37 cellular contexts compared by ENCODE assay signal in the genomic region with DNA sequence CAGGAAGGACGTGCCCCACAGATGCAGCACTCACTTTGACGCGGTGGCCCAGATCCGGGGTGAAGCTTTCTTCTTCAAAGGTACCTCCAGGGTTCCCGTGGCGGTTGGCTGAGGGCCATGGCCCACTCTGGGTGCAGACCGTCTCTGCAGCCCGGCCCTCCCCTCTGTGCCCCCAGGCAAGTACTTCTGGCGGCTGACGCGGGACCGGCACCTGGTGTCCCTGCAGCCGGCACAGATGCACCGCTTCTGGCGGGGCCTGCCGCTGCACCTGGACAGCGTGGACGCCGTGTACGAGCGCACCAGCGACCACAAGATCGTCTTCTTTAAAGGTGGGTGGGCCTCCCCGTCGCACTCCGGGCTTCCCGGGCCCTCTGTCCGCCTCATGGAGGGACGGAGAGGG.
"Had no signal": no experiment of that assay in that cellular context is flagged by ENCODE, and none has a peak within 500 bp of the region (broad histone marks: within the 10 kb centered on the region; RNA-seq: fewer than 3 reads in every experiment).

No MANE protein-coding gene starts in this region.

- H3K4me3 Mint-ChIP-seq: activated CD4-positive, alpha-beta memory T cell treated with anti-CD3 and anti-CD28 coated beads, Interleukin-2, amount 10 ng/mL, durations not matched to agents 7 days and 5 days; activated CD8-positive, alpha-beta memory T cell treated with anti-CD3 and anti-CD28 coated beads, Interleukin-2, amount 10 ng/mL, durations not matched to agents 7 days and 5 days; activated naive CD8-positive, alpha-beta T cell treated with anti-CD3 and anti-CD28 coated beads for 36 hours; central memory CD8-positive, alpha-beta T cell had no signal

- H3K4me1 Mint-ChIP-seq: activated naive CD8-positive, alpha-beta T cell treated with anti-CD3 and anti-CD28 coated beads for 36 hours; central memory CD8-positive, alpha-beta T cell had no signal

- H3K27ac ChIP-seq: ascending aorta, cardiac muscle cell, coronary artery, Peyer's patch, RWPE1, SJCRH30, SK-N-MC, WERI-Rb-1 had no signal

- H3K27me3 Mint-ChIP-seq: activated CD4-positive, alpha-beta memory T cell treated with anti-CD3 and anti-CD28 coated beads, Interleukin-2, amount 10 ng/mL, durations not matched to agents 7 days and 5 days; activated CD8-positive, alpha-beta memory T cell treated with anti-CD3 and anti-CD28 coated beads, Interleukin-2, amount 10 ng/mL, durations not matched to agents 7 days and 5 days; activated naive CD8-positive, alpha-beta T cell treated with anti-CD3 and anti-CD28 coated beads for 36 hours had no signal

- H3K27ac Mint-ChIP-seq: activated CD4-positive, alpha-beta memory T cell treated with anti-CD3 and anti-CD28 coated beads, Interleukin-2, amount 10 ng/mL, durations not matched to agents 7 days and 5 days; activated CD8-positive, alpha-beta memory T cell treated with anti-CD3 and anti-CD28 coated beads, Interleukin-2, amount 10 ng/mL, durations not matched to agents 7 days and 5 days; activated naive CD8-positive, alpha-beta T cell treated with anti-CD3 and anti-CD28 coated beads for 36 hours had no signal

- H3K36me3 ChIP-seq: ascending aorta, cardiac muscle cell, MG63, Peyer's patch, SJCRH30 had no signal

- H3K9me3 ChIP-seq: ascending aorta, MG63, Peyer's patch, SJCRH30 had no signal

- ATAC-seq: activated CD8-positive, alpha-beta memory T cell treated with anti-CD3 and anti-CD28 coated beads, Interleukin-2, amount 10 ng/mL, durations not matched to agents 7 days and 5 days; PC-3 had no signal

- H3K9me3 Mint-ChIP-seq: activated CD4-positive, alpha-beta memory T cell treated with anti-CD3 and anti-CD28 coated beads, Interleukin-2, amount 10 ng/mL, durations not matched to agents 7 days and 5 days; activated naive CD8-positive, alpha-beta T cell treated with anti-CD3 and anti-CD28 coated beads for 36 hours; central memory CD8-positive, alpha-beta T cell had no signal

- DNase-seq: activated CD4-positive, alpha-beta memory T cell treated with anti-CD3 and anti-CD28 coated beads, Interleukin-2, amount 10 ng/mL, durations not matched to agents 7 days and 5 days; activated CD4-positive, alpha-beta T cell treated with anti-CD3 and anti-CD28 coated beads for 1 hour; activated CD4-positive, alpha-beta T cell treated with anti-CD3 and anti-CD28 coated beads for 48 hours; activated CD4-positive, CD25-positive, alpha-beta regulatory T cell; activated CD8-positive, alpha-beta memory T cell treated with anti-CD3 and anti-CD28 coated beads for 24 hours; activated CD8-positive, alpha-beta memory T cell treated with anti-CD3 and anti-CD28 coated beads, Interleukin-2, amount 10 ng/mL, durations not matched to agents 7 days and 5 days; activated CD8-positive, alpha-beta memory T cell treated with anti-CD3 and anti-CD28 coated beads, Interleukin-2, amount 50 U/mL, for 48 hours; activated effector memory CD4-positive, alpha-beta T cell treated with anti-CD3 and anti-CD28 coated beads, Interleukin-2, amount 50 U/mL, for 16 hours; activated naive CD4-positive, alpha-beta T cell; activated naive CD4-positive, alpha-beta T cell treated with anti-CD3 and anti-CD28 coated beads, Interleukin-2, amount 50 U/mL, for 16 hours; activated naive CD8-positive, alpha-beta T cell treated with anti-CD3 and anti-CD28 coated beads for 36 hours; activated T-cell treated with anti-CD3 and anti-CD28 coated beads, Interleukin-2, amount 50 U/mL, for 48 hours; amniotic stem cell; Kasumi-1; MG63; MV-4-11; NCI-H1092; NCI-H1436; NCI-H1694; NCI-H1930; NCI-H2081 treated with DMSO at 0.1 percent for 48 hours; NCI-H510A treated with DMSO at 0.1 percent for 48 hours; NCI-H526 treated with DMSO at 0.1 percent for 48 hours; NCI-H82; NK-92 treated with Interleukin-12 subunit alpha and Interleukin-12 subunit beta, amount 100 ng/mL, for 24 hours; PC-3; Peyer's patch; Right ventricle myocardium superior; SJCRH30; T1000; WERI-Rb-1 had no signal

- H3K27me3 ChIP-seq: ascending aorta, cardiac muscle cell, MG63, Peyer's patch had no signal

- H3K4me1 ChIP-seq: ascending aorta, Peyer's patch, SJCRH30 had no signal

- H3K4me3 ChIP-seq: ascending aorta, cardiac muscle cell, coronary artery, MG63, Peyer's patch, SJCRH30, SK-N-MC had no signal
